In the genomic region with DNA sequence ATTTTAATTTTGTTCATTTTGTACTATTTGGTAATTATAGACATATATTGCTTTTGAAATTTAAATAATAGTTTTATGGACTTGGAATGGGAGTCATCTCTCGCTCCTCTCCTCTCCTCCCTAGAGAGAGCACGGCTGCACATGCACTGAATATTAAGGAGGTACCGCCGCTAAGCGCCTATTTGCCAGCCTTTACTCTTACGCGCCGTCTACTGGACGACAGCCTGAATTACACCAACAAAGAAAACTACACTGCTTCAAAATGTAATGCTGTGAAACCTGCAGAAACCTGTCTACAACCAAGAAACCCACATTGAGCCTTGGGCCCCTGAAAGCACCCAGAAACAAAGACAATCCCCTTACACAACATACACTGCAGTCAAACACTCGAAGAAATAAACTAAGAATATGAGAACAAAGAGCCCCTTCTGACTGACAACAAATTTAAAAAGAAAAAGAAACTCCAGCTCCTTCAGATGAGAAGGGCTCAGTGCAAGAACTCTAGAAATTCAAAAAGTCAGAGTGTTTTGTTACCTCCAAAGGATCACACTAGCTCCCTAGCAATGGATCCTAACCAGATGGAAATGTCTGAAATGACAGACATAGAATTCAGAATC, we compare ENCODE assay signal across 8 cellular contexts.
A peak's percentile ranks its signal among the peaks of the same experiment; 100 is the strongest.
DNase-seq lines count a peak whose midpoint lies in the region; ATAC-seq, FAIRE-seq and TF ChIP-seq lines count a peak whose summit lies in the region.

No MANE protein-coding gene starts in this region.

- no peak for TF ChIP-seq POLR2A in H54 (IDR thresholded peaks at IDR 0.05; ENCODE audit: low read depth, low read length)
- TF ChIP-seq POLR2A in prostate gland (IDR thresholded peaks at IDR 0.05): no peak

- H3K27me3 ChIP-seq in BE2C: no peaks in the 10 kb centered on the region
- H3K27me3 ChIP-seq in RWPE2 (ENCODE audit: insufficient read depth, poor library complexity, severe bottlenecking): peaks cover 13% of the 10 kb centered on the region
- no peaks in the 10 kb centered on the region for H3K27me3 ChIP-seq in prostate gland (replicated peaks; ENCODE audit: insufficient read depth)

- intact Hi-C loops in prostate gland (cut with DNase I): no loop called here

- 11% methylated on average over 10 of the region's 10 CpGs for WGBS in prostate gland

- H3K9me3 ChIP-seq in BE2C (no peaks in the 10 kb centered on the region), RWPE2 (ENCODE audit: severe bottlenecking) (no peaks in the 10 kb centered on the region), prostate gland (no peaks in the 10 kb centered on the region)

- no peak overlapping the region for H3K27ac ChIP-seq in RWPE2 (ENCODE audit: poor library complexity, severe bottlenecking)
- H3K27ac ChIP-seq in prostate gland: no peak overlapping the region

- H3K4me3 ChIP-seq in BE2C (ENCODE audit: low read depth, low read length) (no peak overlapping the region), RWPE2 (ENCODE audit: severe bottlenecking) (no peak overlapping the region), prostate gland (no peak overlapping the region)

- no peaks in the 10 kb centered on the region for H3K36me3 ChIP-seq in BE2C
- no peaks in the 10 kb centered on the region for H3K36me3 ChIP-seq in RWPE2 (ENCODE audit: low read depth)
- H3K36me3 ChIP-seq in prostate gland: no peaks in the 10 kb centered on the region

- peak; percentile 56 for ATAC-seq in RWPE2 (ENCODE audit: low read depth)
- ATAC-seq in HG03378 (IDR thresholded peaks at IDR 0.05; ENCODE audit: unreplicated experiment): no peak

- TF ChIP-seq CTCF in BE2C (IDR thresholded peaks at IDR 0.05; ENCODE audit: low read depth, low read length) (peak; percentile 64), RWPE2 (IDR thresholded peaks at IDR 0.05; ENCODE audit: poor library complexity, severe bottlenecking) (peak; percentile 90), prostate gland (IDR thresholded peaks at IDR 0.05) (no peak)

- DNase-seq in BE2C: peak; percentile 30
- peak; percentile 13 for DNase-seq in H54 (ENCODE audit: insufficient read length, low spot score)
- no peak for DNase-seq in RWPE2 (ENCODE audit: low spot score)
- DNase-seq in iPS-NIHi11 (ENCODE audit: low spot score): peak; percentile 50
- DNase-seq in prostate gland (ENCODE audit: low spot score): no peak
- DNase-seq in activated CD4-positive, CD25-positive, alpha-beta regulatory T cell treated with anti-CD3 and anti-CD28 coated beads, Interleukin-2, amount 50 U/mL, for 72 hours: no peak
- DNase-seq in epidermal melanocyte (ENCODE audit: insufficient read length, low spot score): no peak

- H3K4me1 ChIP-seq in BE2C (no peaks in the 10 kb centered on the region), RWPE2 (ENCODE audit: insufficient read depth, poor library complexity, severe bottlenecking) (no peaks in the 10 kb centered on the region), prostate gland (replicated peaks) (no peaks in the 10 kb centered on the region)

- FAIRE-seq in H54 (lab: Jason Lieb, UNC): peak; percentile 6

Comparison
In these comparisons a context has a peak if more than half of its experiments do, and no peak if none do; other contexts are left out.
1. DNase-seq: peak in BE2C (single experiment), H54 (single experiment) and iPS-NIHi11 (single experiment); none in RWPE2 (single experiment), prostate gland (single experiment), activated CD4-positive, CD25-positive, alpha-beta regulatory T cell treated with anti-CD3 and anti-CD28 coated beads, Interleukin-2, amount 50 U/mL, for 72 hours (single experiment) and epidermal melanocyte (single experiment).
2. CTCF ChIP-seq: peak in BE2C (single experiment) and RWPE2 (single experiment); none in prostate gland (0 of 4).